ENCODE assay signal across 1 cellular context in the genomic region with DNA sequence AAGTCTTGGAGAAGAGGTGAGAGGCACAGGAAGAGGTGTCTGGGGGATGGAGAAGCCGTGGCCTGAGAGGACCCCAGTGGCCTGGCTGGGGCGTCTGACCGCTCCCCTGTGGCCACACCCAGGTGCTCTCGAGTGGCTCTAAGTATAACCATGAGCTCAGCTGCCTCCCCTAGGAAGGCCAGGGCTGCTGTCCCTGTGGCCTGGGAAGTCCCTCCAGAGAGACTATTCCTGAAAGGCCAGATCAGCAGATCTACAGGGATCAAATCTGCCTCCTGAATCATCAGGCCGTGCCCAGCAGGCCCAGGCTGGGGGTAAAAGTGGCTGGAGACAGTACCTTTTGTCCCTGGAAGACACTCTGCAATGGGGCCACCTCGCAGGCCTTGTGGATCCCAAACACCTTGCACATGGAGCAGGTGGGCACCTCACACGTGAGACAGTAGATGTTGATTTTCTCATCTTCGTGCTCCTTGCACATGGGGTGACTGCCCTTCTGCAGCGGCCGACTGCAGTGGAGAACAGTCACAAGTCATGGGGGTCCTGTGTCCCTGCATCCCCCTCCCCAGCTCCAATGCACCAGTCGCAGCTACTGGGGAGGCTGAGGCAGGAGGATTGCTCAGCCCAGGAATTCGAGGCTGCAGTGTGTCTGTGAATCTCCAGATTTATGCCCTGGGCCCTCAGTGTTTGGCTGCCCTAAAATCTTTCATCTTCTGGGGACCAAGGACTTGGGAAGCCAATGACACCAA.
TF ChIP-seq lines count a peak whose summit lies in the region.

No MANE protein-coding gene starts in this region.

TF ChIP-seq in K562, 482 proteins besides CTCF, POLR2A, EP300 and RAD21 (continued from another document and continues in another):
- TF ChIP-seq, protein P1, sequence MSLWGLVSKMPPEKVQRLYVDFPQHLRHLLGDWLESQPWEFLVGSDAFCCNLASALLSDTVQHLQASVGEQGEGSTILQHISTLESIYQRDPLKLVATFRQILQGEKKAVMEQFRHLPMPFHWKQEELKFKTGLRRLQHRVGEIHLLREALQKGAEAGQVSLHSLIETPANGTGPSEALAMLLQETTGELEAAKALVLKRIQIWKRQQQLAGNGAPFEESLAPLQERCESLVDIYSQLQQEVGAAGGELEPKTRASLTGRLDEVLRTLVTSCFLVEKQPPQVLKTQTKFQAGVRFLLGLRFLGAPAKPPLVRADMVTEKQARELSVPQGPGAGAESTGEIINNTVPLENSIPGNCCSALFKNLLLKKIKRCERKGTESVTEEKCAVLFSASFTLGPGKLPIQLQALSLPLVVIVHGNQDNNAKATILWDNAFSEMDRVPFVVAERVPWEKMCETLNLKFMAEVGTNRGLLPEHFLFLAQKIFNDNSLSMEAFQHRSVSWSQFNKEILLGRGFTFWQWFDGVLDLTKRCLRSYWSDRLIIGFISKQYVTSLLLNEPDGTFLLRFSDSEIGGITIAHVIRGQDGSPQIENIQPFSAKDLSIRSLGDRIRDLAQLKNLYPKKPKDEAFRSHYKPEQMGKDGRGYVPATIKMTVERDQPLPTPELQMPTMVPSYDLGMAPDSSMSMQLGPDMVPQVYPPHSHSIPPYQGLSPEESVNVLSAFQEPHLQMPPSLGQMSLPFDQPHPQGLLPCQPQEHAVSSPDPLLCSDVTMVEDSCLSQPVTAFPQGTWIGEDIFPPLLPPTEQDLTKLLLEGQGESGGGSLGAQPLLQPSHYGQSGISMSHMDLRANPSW (CRISPR knock-in tag; IDR thresholded peaks at IDR 0.05): no peak
- no peak for TF ChIP-seq PHB2 (IDR thresholded peaks at IDR 0.05; ENCODE audit: low read depth)
- TF ChIP-seq CTBP1 (IDR thresholded peaks at IDR 0.05; ENCODE audit: borderline replicate concordance): peak; percentile 29; the same call in 1 of the 2 replicates
- TF ChIP-seq ZNF274 (IDR thresholded peaks at IDR 0.05; ENCODE audit: borderline replicate concordance, low read depth, low read length): no peak
- no peak for TF ChIP-seq FOXA1 (IDR thresholded peaks at IDR 0.05; ENCODE audit: borderline replicate concordance)
- no peak for TF ChIP-seq CC2D1A (IDR thresholded peaks at IDR 0.05)
- peak; percentile 35 for TF ChIP-seq PRDM10 (IDR thresholded peaks at IDR 0.05; ENCODE audit: partially characterized antibody)
- TF ChIP-seq YY1 (IDR thresholded peaks at IDR 0.05; ENCODE audit: borderline replicate concordance in 1 of 3, control insufficient read depth in 1 of 3, extremely low read depth in 1 of 3, insufficient read depth in 3 of 3, insufficient read length in 1 of 3, insufficient replicate concordance in 2 of 3, low read depth in 1 of 3, low read length in 2 of 3): no peak
- peak; percentile 61 for TF ChIP-seq ZNF592 (IDR thresholded peaks at IDR 0.05)
- TF ChIP-seq, protein P2, sequence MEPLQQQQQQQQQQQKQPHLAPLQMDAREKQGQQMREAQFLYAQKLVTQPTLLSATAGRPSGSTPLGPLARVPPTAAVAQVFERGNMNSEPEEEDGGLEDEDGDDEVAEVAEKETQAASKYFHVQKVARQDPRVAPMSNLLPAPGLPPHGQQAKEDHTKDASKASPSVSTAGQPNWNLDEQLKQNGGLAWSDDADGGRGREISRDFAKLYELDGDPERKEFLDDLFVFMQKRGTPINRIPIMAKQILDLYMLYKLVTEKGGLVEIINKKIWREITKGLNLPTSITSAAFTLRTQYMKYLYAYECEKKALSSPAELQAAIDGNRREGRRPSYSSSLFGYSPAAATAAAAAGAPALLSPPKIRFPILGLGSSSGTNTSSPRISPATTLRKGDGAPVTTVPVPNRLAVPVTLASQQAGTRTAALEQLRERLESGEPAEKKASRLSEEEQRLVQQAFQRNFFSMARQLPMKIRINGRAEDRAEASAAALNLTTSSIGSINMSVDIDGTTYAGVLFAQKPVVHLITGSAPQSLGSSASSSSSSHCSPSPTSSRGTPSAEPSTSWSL (CRISPR knock-in tag; IDR thresholded peaks at IDR 0.05; ENCODE audit: borderline replicate concordance): no peak
- TF ChIP-seq ZBTB26 (CRISPR knock-in tag; IDR thresholded peaks at IDR 0.05): no peak
- TF ChIP-seq KDM4B (IDR thresholded peaks at IDR 0.05; ENCODE audit: borderline replicate concordance in 2 of 2, low read depth in 1 of 2): no peak
- no peak for TF ChIP-seq MTF1 (CRISPR knock-in tag; IDR thresholded peaks at IDR 0.05; ENCODE audit: borderline replicate concordance)
- no peak for TF ChIP-seq XRCC4 (IDR thresholded peaks at IDR 0.05; ENCODE audit: extremely low read depth, insufficient read depth, insufficient read length)
- no peak for TF ChIP-seq CBX5 (IDR thresholded peaks at IDR 0.05; ENCODE audit: borderline replicate concordance, low read depth)
- no peak for TF ChIP-seq ADNP (tag; IDR thresholded peaks at IDR 0.05)
- TF ChIP-seq RCOR1 (IDR thresholded peaks at IDR 0.05; ENCODE audit: borderline replicate concordance in 1 of 2, low read depth in 2 of 2, low read length in 2 of 2): 0 out of 4 replicates have a peak, but pooled peaks of 1 of the 2 experiments have one; percentile 14
- TF ChIP-seq ZNF384 (IDR thresholded peaks at IDR 0.05; ENCODE audit: low read depth, low read length): no peak
- 0 out of 2 replicates have a peak, but pooled peaks have one; percentile 50 for TF ChIP-seq NR2C2 (CRISPR knock-in tag; IDR thresholded peaks at IDR 0.05)
- no peak for TF ChIP-seq NR2C2 (tag; IDR thresholded peaks at IDR 0.05)
- TF ChIP-seq, protein P3, sequence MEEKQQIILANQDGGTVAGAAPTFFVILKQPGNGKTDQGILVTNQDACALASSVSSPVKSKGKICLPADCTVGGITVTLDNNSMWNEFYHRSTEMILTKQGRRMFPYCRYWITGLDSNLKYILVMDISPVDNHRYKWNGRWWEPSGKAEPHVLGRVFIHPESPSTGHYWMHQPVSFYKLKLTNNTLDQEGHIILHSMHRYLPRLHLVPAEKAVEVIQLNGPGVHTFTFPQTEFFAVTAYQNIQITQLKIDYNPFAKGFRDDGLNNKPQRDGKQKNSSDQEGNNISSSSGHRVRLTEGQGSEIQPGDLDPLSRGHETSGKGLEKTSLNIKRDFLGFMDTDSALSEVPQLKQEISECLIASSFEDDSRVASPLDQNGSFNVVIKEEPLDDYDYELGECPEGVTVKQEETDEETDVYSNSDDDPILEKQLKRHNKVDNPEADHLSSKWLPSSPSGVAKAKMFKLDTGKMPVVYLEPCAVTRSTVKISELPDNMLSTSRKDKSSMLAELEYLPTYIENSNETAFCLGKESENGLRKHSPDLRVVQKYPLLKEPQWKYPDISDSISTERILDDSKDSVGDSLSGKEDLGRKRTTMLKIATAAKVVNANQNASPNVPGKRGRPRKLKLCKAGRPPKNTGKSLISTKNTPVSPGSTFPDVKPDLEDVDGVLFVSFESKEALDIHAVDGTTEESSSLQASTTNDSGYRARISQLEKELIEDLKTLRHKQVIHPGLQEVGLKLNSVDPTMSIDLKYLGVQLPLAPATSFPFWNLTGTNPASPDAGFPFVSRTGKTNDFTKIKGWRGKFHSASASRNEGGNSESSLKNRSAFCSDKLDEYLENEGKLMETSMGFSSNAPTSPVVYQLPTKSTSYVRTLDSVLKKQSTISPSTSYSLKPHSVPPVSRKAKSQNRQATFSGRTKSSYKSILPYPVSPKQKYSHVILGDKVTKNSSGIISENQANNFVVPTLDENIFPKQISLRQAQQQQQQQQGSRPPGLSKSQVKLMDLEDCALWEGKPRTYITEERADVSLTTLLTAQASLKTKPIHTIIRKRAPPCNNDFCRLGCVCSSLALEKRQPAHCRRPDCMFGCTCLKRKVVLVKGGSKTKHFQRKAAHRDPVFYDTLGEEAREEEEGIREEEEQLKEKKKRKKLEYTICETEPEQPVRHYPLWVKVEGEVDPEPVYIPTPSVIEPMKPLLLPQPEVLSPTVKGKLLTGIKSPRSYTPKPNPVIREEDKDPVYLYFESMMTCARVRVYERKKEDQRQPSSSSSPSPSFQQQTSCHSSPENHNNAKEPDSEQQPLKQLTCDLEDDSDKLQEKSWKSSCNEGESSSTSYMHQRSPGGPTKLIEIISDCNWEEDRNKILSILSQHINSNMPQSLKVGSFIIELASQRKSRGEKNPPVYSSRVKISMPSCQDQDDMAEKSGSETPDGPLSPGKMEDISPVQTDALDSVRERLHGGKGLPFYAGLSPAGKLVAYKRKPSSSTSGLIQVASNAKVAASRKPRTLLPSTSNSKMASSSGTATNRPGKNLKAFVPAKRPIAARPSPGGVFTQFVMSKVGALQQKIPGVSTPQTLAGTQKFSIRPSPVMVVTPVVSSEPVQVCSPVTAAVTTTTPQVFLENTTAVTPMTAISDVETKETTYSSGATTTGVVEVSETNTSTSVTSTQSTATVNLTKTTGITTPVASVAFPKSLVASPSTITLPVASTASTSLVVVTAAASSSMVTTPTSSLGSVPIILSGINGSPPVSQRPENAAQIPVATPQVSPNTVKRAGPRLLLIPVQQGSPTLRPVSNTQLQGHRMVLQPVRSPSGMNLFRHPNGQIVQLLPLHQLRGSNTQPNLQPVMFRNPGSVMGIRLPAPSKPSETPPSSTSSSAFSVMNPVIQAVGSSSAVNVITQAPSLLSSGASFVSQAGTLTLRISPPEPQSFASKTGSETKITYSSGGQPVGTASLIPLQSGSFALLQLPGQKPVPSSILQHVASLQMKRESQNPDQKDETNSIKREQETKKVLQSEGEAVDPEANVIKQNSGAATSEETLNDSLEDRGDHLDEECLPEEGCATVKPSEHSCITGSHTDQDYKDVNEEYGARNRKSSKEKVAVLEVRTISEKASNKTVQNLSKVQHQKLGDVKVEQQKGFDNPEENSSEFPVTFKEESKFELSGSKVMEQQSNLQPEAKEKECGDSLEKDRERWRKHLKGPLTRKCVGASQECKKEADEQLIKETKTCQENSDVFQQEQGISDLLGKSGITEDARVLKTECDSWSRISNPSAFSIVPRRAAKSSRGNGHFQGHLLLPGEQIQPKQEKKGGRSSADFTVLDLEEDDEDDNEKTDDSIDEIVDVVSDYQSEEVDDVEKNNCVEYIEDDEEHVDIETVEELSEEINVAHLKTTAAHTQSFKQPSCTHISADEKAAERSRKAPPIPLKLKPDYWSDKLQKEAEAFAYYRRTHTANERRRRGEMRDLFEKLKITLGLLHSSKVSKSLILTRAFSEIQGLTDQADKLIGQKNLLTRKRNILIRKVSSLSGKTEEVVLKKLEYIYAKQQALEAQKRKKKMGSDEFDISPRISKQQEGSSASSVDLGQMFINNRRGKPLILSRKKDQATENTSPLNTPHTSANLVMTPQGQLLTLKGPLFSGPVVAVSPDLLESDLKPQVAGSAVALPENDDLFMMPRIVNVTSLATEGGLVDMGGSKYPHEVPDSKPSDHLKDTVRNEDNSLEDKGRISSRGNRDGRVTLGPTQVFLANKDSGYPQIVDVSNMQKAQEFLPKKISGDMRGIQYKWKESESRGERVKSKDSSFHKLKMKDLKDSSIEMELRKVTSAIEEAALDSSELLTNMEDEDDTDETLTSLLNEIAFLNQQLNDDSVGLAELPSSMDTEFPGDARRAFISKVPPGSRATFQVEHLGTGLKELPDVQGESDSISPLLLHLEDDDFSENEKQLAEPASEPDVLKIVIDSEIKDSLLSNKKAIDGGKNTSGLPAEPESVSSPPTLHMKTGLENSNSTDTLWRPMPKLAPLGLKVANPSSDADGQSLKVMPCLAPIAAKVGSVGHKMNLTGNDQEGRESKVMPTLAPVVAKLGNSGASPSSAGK (IDR thresholded peaks at IDR 0.05): peak; percentile 60
- no peak for TF ChIP-seq ILK (tag; IDR thresholded peaks at IDR 0.05; ENCODE audit: borderline replicate concordance, low read depth)
